ENCODE assay signal across 15 cellular contexts in the genomic region with DNA sequence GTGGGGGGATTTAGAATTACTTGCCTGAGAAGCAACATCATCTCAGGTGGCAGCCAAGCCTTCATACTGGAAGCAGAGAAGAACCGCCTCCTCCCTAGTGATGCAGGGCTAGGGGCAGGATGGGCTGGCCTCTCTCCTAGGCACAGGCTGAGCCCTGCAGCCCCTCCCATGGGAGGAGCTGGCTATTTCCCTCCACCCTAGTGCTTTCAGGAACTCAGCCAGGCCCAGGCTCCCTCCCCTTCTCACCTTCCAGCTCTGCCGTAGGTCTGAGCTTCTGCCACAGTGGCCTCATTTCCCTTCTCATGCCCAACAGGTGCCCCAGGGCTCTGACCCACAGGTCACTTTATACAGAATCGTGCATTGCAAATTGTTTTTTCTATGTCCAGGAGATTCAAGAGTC. TPM values are rescaled to one million over a fixed set of nuclear protein-coding genes. Genes with fewer than 3 reads are reported as not detected.
DNase-seq lines count a peak whose midpoint lies in the region; ATAC-seq and TF ChIP-seq lines count a peak whose summit lies in the region.
"Had no signal": no experiment of that assay in that cellular context is flagged by ENCODE, and none has a peak within 500 bp of the region (broad histone marks: within the 10 kb centered on the region; RNA-seq: fewer than 3 reads in every experiment).

No MANE protein-coding gene starts in this region.

- TF ChIP-seq CTCF in GM13976 (IDR thresholded peaks at IDR 0.05; ENCODE audit: borderline replicate concordance, control extremely low read depth, extremely low read depth, insufficient read depth, missing control alignments): no peak
- no peak for TF ChIP-seq CTCF in epithelial cell of esophagus (IDR thresholded peaks at IDR 0.05; ENCODE audit: insufficient read depth, low read depth, low read length, missing control alignments)

- DNase-seq in Caki2 (ENCODE audit: low read depth) (peak; percentile 15), GM13976 (ENCODE audit: low spot score) (peak; percentile 26), NCI-H774 (lab: John Stamatoyannopoulos, UW) (peak; percentile 21), epithelial cell of esophagus (ENCODE audit: low read depth) (peak; percentile 6), activated gamma-delta T cell treated with Interleukin-2 at 50 U/mL for 16 hours (no peak), DMS79 treated with DMSO at 0.1 percent for 48 hours (lab: John Stamatoyannopoulos, UW) (no peak)
- DNase-seq: activated CD4-positive, alpha-beta T cell treated with anti-CD3 and anti-CD28 coated beads, Interleukin-2, amount 50 U/mL, for 4 hours; activated effector memory CD4-positive, alpha-beta T cell treated with Interleukin-2 at 50 U/mL for 16 hours; NCI-H2171; stomach; T-helper 2 cell had no signal

- in situ Hi-C loops in Caki2 (cut with HindIII; ENCODE audit: low pct_unique_long_range_greater_than_20kb, low sequenced_read_pairs) (no loop called here), GM13976 (cut with MboI; ENCODE audit: low sequenced_read_pairs, unreplicated experiment) (no loop called here)

- no peak for ATAC-seq in HG02981 (IDR thresholded peaks at IDR 0.05; ENCODE audit: unreplicated experiment)
- ATAC-seq in GM18498 (IDR thresholded peaks at IDR 0.05; ENCODE audit: unreplicated experiment): no peak
- ATAC-seq: sciatic nerve had no signal

- H3K4me3 ChIP-seq in epithelial cell of esophagus (ENCODE audit: low read length): no peak overlapping the region
- H3K4me3 ChIP-seq: stomach had no signal

RNA-seq across cellular contexts. Expression of a gene that starts 31.0 kb away (rescaled TPM):
- total RNA-seq in Caki2 (2014; rRNA removed; shearing (Covaris generic); ENCODE audit: low replicate concordance): 23.2 and 49.5 TPM in 2 replicates

RNA-seq across cellular contexts. Expression of a gene that starts 31.0 kb away (rescaled TPM):
- total RNA-seq in Caki2 (2014; rRNA removed; shearing (Covaris generic); ENCODE audit: low replicate concordance): 0.93 and 4.7 TPM in 2 replicates
- total RNA-seq: lung microvascular endothelial cell, sciatic nerve had no signal

RNA-seq across cellular contexts. Expression of a gene that starts 52.8 kb away (rescaled TPM):
- 59.5 and 61.8 TPM in 2 replicates for total RNA-seq in Caki2 (2014; rRNA removed; shearing (Covaris generic); ENCODE audit: low replicate concordance)

Comparison
In these comparisons a context has a peak if more than half of its experiments do, and no peak if none do; other contexts are left out.
1. DNase-seq: peak in Caki2 (single experiment), GM13976 (single experiment), NCI-H774 (single experiment) and epithelial cell of esophagus (single experiment); none in activated gamma-delta T cell treated with Interleukin-2 at 50 U/mL for 16 hours (single experiment) and DMS79 treated with DMSO at 0.1 percent for 48 hours (single experiment).